ENCODE assay signal across 8 cellular contexts in genomic region chr6:27825025-27825823, GRCh38.
DNase-seq lines count a peak whose midpoint lies in the region; ATAC-seq and TF ChIP-seq lines count a peak whose summit lies in the region.

No MANE protein-coding gene starts in this region.

- H3K9me3 Mint-ChIP-seq in activated CD4-positive, alpha-beta memory T cell treated with anti-CD3 and anti-CD28 coated beads for 36 hours: no peaks in the 10 kb centered on the region

- peaks cover 32% of the 10 kb centered on the region for H3K4me1 Mint-ChIP-seq in activated CD4-positive, alpha-beta memory T cell treated with anti-CD3 and anti-CD28 coated beads for 36 hours (ENCODE audit: low read depth)

- H3K36me3 Mint-ChIP-seq in activated CD4-positive, alpha-beta memory T cell treated with anti-CD3 and anti-CD28 coated beads for 36 hours: peaks cover 12% of the 10 kb centered on the region

- H3K27me3 Mint-ChIP-seq in activated CD4-positive, alpha-beta memory T cell treated with anti-CD3 and anti-CD28 coated beads for 36 hours: no peaks in the 10 kb centered on the region

- peaks cover 6% of the 10 kb centered on the region; the same call in 1 of the 2 replicates for H3K36me3 ChIP-seq in HUES6 (ENCODE audit: control insufficient read depth, insufficient read depth, low read length)
- H3K36me3 ChIP-seq in iPS-20b (ENCODE audit: insufficient read depth, low read depth, low read length): peaks cover 4% of the 10 kb centered on the region; the same call in 1 of the 2 replicates
- H3K36me3 ChIP-seq in thyroid gland: no peaks in the 10 kb centered on the region

- intact Hi-C loops in activated CD4-positive, alpha-beta memory T cell treated with anti-CD3 and anti-CD28 coated beads for 36 hours (cut with micrococcal nuclease): loop anchor here (1.0 kb wide), 1 partner anchor 13 kb away; a partner anchor contains a TSS
- intact Hi-C loops in thyroid gland (cut with DNase I): no loop called here

- peak overlapping the region; percentile 98 for H3K27ac Mint-ChIP-seq in activated CD4-positive, alpha-beta memory T cell treated with anti-CD3 and anti-CD28 coated beads for 36 hours

- H3K4me3 Mint-ChIP-seq in activated CD4-positive, alpha-beta memory T cell treated with anti-CD3 and anti-CD28 coated beads for 36 hours: peak overlapping the region; percentile 87

- CTCF ChIA-PET in activated CD4-positive, alpha-beta memory T cell treated with anti-CD3 and anti-CD28 coated beads for 36 hours (lab: Charles Lee): interaction anchor here (0.6 to 9.2 kb wide), 9 partner anchors 11 to 531 kb away, joined by 3 to 68 read pairs (median 4); a partner anchor contains a TSS

- H3K4me1 ChIP-seq in HUES6 (ENCODE audit: control insufficient read depth, insufficient read depth, low read length): peaks cover 4% of the 10 kb centered on the region
- peaks cover 7% of the 10 kb centered on the region; the same call in 1 of the 2 replicates for H3K4me1 ChIP-seq in iPS-20b (ENCODE audit: insufficient read depth, low read length)
- peaks cover 0 to 8% of the 10 kb centered on the region in 2 donors for H3K4me1 ChIP-seq in thyroid gland

- H3K9me3 ChIP-seq in HUES6 (ENCODE audit: control insufficient read depth, insufficient read depth, low read depth, low read length): peaks cover 10% of the 10 kb centered on the region
- H3K9me3 ChIP-seq in iPS-20b (ENCODE audit: insufficient read depth, low read depth, low read length): 0 out of 2 replicates have a peak, but pooled peaks cover 5% of the 10 kb centered on the region
- no peaks in the 10 kb centered on the region for H3K9me3 ChIP-seq in thyroid gland

- H3K9ac ChIP-seq in HUES6 (ENCODE audit: low read length) (peak overlapping the region; percentile 100), iPS-20b (ENCODE audit: low read depth, low read length) (peak overlapping the region; percentile 96)

- DNase-seq in GM12864 (ENCODE audit: low read depth) (no peak), thyroid gland (no peak), substantia nigra (lab: John Stamatoyannopoulos, UW) (no peak)
- no peak for DNase-seq in activated CD4-positive, alpha-beta memory T cell treated with anti-CD3 and anti-CD28 coated beads for 36 hours
- no peak for DNase-seq in activated CD4-positive, alpha-beta T cell treated with anti-CD3 and anti-CD28 coated beads, Interleukin-2, amount 50 U/mL, for 48 hours

- H3K27ac ChIP-seq in HUES6 (ENCODE audit: low read depth, low read length) (peak overlapping the region; percentile 85), iPS-20b (ENCODE audit: low read length) (peak overlapping the region; percentile 86), thyroid gland (peak overlapping the region; percentile 52 to 84 (median 77)), substantia nigra (ENCODE audit: low read depth, low read length, poor library complexity, severe bottlenecking) (no peak overlapping the region)

- TF ChIP-seq CTCF in GM12864 (IDR thresholded peaks at IDR 0.05; ENCODE audit: low read depth, low read length, missing control alignments) (no peak), thyroid gland (IDR thresholded peaks at IDR 0.05) (no peak)

- POLR2A ChIA-PET in activated CD4-positive, alpha-beta memory T cell treated with anti-CD3 and anti-CD28 coated beads for 36 hours (lab: Charles Lee): interaction anchor here (0.6 to 9.1 kb wide), 19 partner anchors 8 to 1804 kb away, joined by 3 to 110 read pairs (median 5); a partner anchor contains a TSS

- no peak for TF ChIP-seq POLR2A in thyroid gland (IDR thresholded peaks at IDR 0.05)

- no peak for ATAC-seq in GM18519 (IDR thresholded peaks at IDR 0.05; ENCODE audit: low FRiP score, unreplicated experiment)

- H3K27me3 ChIP-seq in HUES6 (ENCODE audit: control insufficient read depth, insufficient read depth, low read length): no peaks in the 10 kb centered on the region
- no peaks in the 10 kb centered on the region for H3K27me3 ChIP-seq in iPS-20b (ENCODE audit: insufficient read depth, low read length)
- no peaks in the 10 kb centered on the region for H3K27me3 ChIP-seq in thyroid gland

- H3K4me3 ChIP-seq in GM12864 (ENCODE audit: low read depth, low read length): peak overlapping the region; percentile 79
- H3K4me3 ChIP-seq in HUES6 (ENCODE audit: low read depth, low read length): peak overlapping the region; percentile 79
- peak overlapping the region; percentile 85 for H3K4me3 ChIP-seq in iPS-20b (ENCODE audit: low read length)
- H3K4me3 ChIP-seq in thyroid gland (replicated peaks in 1 of 3): peak overlapping the region in 2 of 3 donors; percentile 41 to 60

- 22 to 23% methylated on average over 7 of the region's 7 CpGs for WGBS in thyroid gland, 2 donors
